1 cellular context compared by ENCODE assay signal in the genomic region with DNA sequence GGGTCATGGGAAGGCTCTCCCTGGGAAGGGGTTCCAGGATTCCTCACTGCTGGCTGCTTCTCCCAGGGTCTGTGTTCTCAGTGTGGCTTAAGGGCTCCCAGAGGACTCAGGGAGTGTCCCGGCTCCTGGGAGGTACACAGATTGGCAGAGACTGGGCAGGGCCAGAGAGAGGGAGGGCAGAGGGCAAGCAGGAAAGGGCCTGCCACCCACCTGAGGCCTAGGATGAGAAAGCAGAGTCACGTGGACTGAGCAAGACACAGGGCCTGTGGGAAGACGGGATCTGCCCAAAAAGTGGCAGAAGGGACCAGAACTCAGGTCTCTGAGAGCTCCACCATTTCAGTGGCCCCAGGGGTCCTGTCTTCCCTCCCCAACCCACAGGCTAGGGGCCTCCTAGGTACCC.
TF ChIP-seq lines count a peak whose summit lies in the region.

No MANE protein-coding gene starts in this region.

TF ChIP-seq in HepG2, 621 proteins besides CTCF, POLR2A, EP300 and RAD21:
- no peak for TF ChIP-seq NFE2L1 (CRISPR knock-in tag; IDR thresholded peaks at IDR 0.05; ENCODE audit: borderline replicate concordance)
- TF ChIP-seq, protein P1, sequence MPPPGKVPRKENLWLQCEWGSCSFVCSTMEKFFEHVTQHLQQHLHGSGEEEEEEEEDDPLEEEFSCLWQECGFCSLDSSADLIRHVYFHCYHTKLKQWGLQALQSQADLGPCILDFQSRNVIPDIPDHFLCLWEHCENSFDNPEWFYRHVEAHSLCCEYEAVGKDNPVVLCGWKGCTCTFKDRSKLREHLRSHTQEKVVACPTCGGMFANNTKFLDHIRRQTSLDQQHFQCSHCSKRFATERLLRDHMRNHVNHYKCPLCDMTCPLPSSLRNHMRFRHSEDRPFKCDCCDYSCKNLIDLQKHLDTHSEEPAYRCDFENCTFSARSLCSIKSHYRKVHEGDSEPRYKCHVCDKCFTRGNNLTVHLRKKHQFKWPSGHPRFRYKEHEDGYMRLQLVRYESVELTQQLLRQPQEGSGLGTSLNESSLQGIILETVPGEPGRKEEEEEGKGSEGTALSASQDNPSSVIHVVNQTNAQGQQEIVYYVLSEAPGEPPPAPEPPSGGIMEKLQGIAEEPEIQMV (CRISPR knock-in tag; IDR thresholded peaks at IDR 0.05; ENCODE audit: low read depth) = no peak
- TF ChIP-seq POLR2G (IDR thresholded peaks at IDR 0.05; ENCODE audit: low read depth, low read length) = peak; percentile 44; the same call in 1 of the 2 replicates
- no peak for TF ChIP-seq SOX5 (CRISPR knock-in tag; IDR thresholded peaks at IDR 0.05; ENCODE audit: borderline replicate concordance)
- TF ChIP-seq RBM22 (optimal IDR thresholded peaks at IDR 0.05; ENCODE audit: low read length) = peak; percentile 49
- TF ChIP-seq POLR2AphosphoS5 (IDR thresholded peaks at IDR 0.05; ENCODE audit: low read depth, low read length) = peak; percentile 23; the same call in 1 of the 2 replicates
